ENCODE assay signal across 24 cellular contexts in the genomic region with DNA sequence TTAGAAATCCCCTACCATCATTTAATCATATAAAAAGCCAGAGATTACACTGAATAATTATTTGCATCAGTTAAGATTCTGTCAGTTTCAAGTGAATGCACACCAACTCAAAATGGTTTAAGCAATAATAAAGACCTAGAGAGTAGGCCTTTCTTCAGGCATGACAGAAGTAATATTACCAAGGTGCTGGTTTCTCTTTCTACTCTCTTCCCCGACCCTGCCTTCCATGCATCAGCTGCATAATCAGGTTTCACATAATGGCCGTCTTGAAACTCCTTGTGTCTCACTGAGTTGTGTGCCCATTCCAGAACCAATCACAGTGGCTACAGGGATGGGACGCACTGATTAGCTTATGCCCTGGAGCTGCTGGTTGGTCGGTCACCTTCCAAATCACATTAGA.
"Had no signal": no experiment of that assay in that cellular context is flagged by ENCODE, and none has a peak within 500 bp of the region (broad histone marks: within the 10 kb centered on the region; RNA-seq: fewer than 3 reads in every experiment).

No MANE protein-coding gene starts in this region.

- H3K4me3 ChIP-seq: adrenal gland, body of pancreas, breast epithelium, coronary artery had no signal

- H3K9me3 ChIP-seq: adrenal gland, body of pancreas, breast epithelium had no signal

- H3K4me1 ChIP-seq: adrenal gland, body of pancreas, breast epithelium had no signal

- ATAC-seq: body of pancreas had no signal

- DNase-seq: activated CD4-positive, alpha-beta T cell treated with anti-CD3 and anti-CD28 coated beads for 1 hour; activated CD4-positive, alpha-beta T cell treated with anti-CD3 and anti-CD28 coated beads, Interleukin-2, amount 10 ng/mL, durations not matched to agents 24 days and 14 days; activated CD4-positive, alpha-beta T cell treated with anti-CD3 and anti-CD28 coated beads, Interleukin-2, amount 50 U/mL, for 4 hours; activated CD4-positive, CD25-positive, alpha-beta regulatory T cell; activated CD8-positive, alpha-beta T cell treated with anti-CD3 and anti-CD28 coated beads for 36 hours; activated effector memory CD4-positive, alpha-beta T cell treated with anti-CD3 and anti-CD28 coated beads, Interleukin-2, amount 50 U/mL, for 16 hours; activated naive CD4-positive, alpha-beta T cell; activated naive CD4-positive, alpha-beta T cell treated with anti-CD3 and anti-CD28 coated beads, Interleukin-2, amount 50 U/mL, for 16 hours; activated naive CD8-positive, alpha-beta T cell treated with anti-CD3 and anti-CD28 coated beads, Interleukin-2, amount 10 ng/mL, durations not matched to agents 7 days and 5 days; activated T-cell treated with anti-CD3 and anti-CD28 coated beads, Interleukin-2, amount 50 U/mL, for 1 hour; adrenal gland; body of pancreas; NCI-H1092 treated with DMSO at 0.1 percent for 48 hours; NCI-H1694; NCI-H1930; NCI-H345; NCI-H524 treated with DMSO at 0.1 percent for 48 hours; OCI-M1; Right ventricle myocardium superior; SW 1271; T1000; WERI-Rb-1 had no signal

- H3K27me3 ChIP-seq: adrenal gland, body of pancreas, breast epithelium had no signal

- H3K36me3 ChIP-seq: adrenal gland, breast epithelium, WERI-Rb-1 had no signal

- H3K27ac ChIP-seq: adrenal gland, body of pancreas, breast epithelium, coronary artery, WERI-Rb-1 had no signal
